Comparison of ENCODE assay signal across 15 cellular contexts in the genomic region with DNA sequence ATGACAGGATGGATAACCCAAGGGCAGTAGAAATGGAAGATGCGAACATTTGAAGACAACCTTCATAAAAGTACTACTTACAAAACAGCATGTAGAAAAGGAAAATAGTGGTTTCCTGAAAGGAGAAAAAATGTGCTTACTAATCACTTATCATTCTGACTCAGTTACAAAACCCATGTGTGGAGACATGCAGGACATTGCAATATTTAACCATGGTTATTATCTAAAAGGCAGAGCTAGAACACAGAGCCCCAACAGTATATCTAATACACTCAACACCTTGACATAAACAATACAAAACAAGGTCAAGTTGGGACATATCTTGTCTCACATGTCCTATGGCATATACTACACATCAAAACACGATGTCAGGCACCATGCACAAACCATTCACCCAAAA. TPM values are rescaled to one million over a fixed set of nuclear protein-coding genes. Genes with fewer than 3 reads are reported as not detected.
DNase-seq lines count a peak whose midpoint lies in the region; ATAC-seq, FAIRE-seq and TF ChIP-seq lines count a peak whose summit lies in the region.
"Had no signal": no experiment of that assay in that cellular context is flagged by ENCODE, and none has a peak within 500 bp of the region (broad histone marks: within the 10 kb centered on the region; RNA-seq: fewer than 3 reads in every experiment).

No MANE protein-coding gene starts in this region.

- peak overlapping the region; percentile 23; the same call in 1 of the 2 replicates for H3K4me2 ChIP-seq in K562 (ENCODE audit: insufficient read depth, low read length)
- H3K4me2 ChIP-seq: BLaER1 had no signal

- CTCF ChIA-PET in K562 (lab: Yijun Ruan, JAX; ENCODE audit: low intra/inter-chr PET ratio), result no interaction called here

- ATAC-seq in K562 (peak; percentile 53), GM19463 (IDR thresholded peaks at IDR 0.05; ENCODE audit: unreplicated experiment) (no peak)

- no peak for TF ChIP-seq POLR2A in K562 (conservative IDR thresholded peaks at IDR 0.05)
- TF ChIP-seq POLR2A in spleen (IDR thresholded peaks at IDR 0.05), result no peak

- POLR2A ChIA-PET in K562 (lab: Yijun Ruan, JAX), result no interaction called here

- H3K4me1 ChIP-seq in K562 (replicated peaks in 1 of 2; ENCODE audit: control insufficient read depth in 2 of 2, insufficient read depth in 2 of 2, low read length in 2 of 2), result peaks cover 3 to 7% of the 10 kb centered on the region in 2 experiments; a peak in 3 of 5 replicates
- H3K4me1 ChIP-seq in spleen, result no peaks in the 10 kb centered on the region
- H3K4me1 ChIP-seq: BLaER1 had no signal

- intact Hi-C loops in K562 (cut with micrococcal nuclease), result no loop called here
- intact Hi-C loops in spleen (cut with DNase I; ENCODE audit: low total_unique reads), result no loop called here

- no peak for TF ChIP-seq RAD21 in K562 (CRISPR knock-in tag; conservative IDR thresholded peaks at IDR 0.05 in 1 of 2, IDR thresholded peaks at IDR 0.05 in 1 of 2)

- peak; percentile 50; the same call in 1 of the 2 replicates for TF ChIP-seq EP300 in K562 (IDR thresholded peaks at IDR 0.05; ENCODE audit: low read length)

- H3K27me3 ChIP-seq in K562 (ENCODE audit: control insufficient read depth in 2 of 2, insufficient read depth in 2 of 2, low read length in 2 of 2), result no peaks in the 10 kb centered on the region
- no peaks in the 10 kb centered on the region for H3K27me3 ChIP-seq in spleen (replicated peaks in 1 of 7)
- H3K27me3 ChIP-seq: BLaER1 had no signal

- no peak for TF ChIP-seq CTCF in K562 (IDR thresholded peaks at IDR 0.05 in 2 of 3, conservative IDR thresholded peaks at IDR 0.05 in 1 of 3; ENCODE audit: insufficient read depth in 2 of 3, low read depth in 1 of 3, low read length in 3 of 3)
- TF ChIP-seq CTCF in spleen (IDR thresholded peaks at IDR 0.05 in 8 of 11, conservative IDR thresholded peaks at IDR 0.05 in 3 of 11), result no peak

- no TSS peak for BruUV-seq in K562 (replicated peaks; lab: Mats Ljungman, UMichigan)

- H3K9me3 ChIP-seq in K562 (replicated peaks; ENCODE audit: control insufficient read depth, insufficient read depth, low read depth, low read length) (no peaks in the 10 kb centered on the region), spleen (no peaks in the 10 kb centered on the region)
- H3K9me3 ChIP-seq: BLaER1 had no signal

- H3K4me3 ChIP-seq in K562 (no peak overlapping the region), spleen (no peak overlapping the region)
- H3K4me3 ChIP-seq: BLaER1 had no signal

- no peaks in the 10 kb centered on the region for H4K20me1 ChIP-seq in K562 (replicated peaks; ENCODE audit: control insufficient read depth, insufficient read depth, low read length)
- H4K20me1 ChIP-seq: BLaER1 had no signal

- H3K79me2 ChIP-seq in K562 (ENCODE audit: control insufficient read depth, insufficient read depth, low read length), result no peaks in the 10 kb centered on the region; the same call in 2 of the 3 replicates

- peaks cover 18% of the 10 kb centered on the region; the same call in 2 of the 3 replicates for H3K36me3 ChIP-seq in K562 (ENCODE audit: control insufficient read depth, insufficient read depth, low read length)
- H3K36me3 ChIP-seq in spleen, result peaks cover 0 to 23% (median 2%) of the 10 kb centered on the region in 6 donors

- DNase-seq in AG20443 (ENCODE audit: low spot score) (peak; percentile 30), M059J (ENCODE audit: low read depth) (peak; percentile 23), K562 (ENCODE audit: extremely low read depth in 1 of 4, low spot score in 3 of 4) (peak in 2 of 4 experiments; percentile 39 to 49), glomerular visceral epithelial cell (ENCODE audit: extremely low spot score) (peak; percentile 6), NOMO-1 treated with dmso at 0.1 percent for 144 hours (lab: John Stamatoyannopoulos, UW; ENCODE audit: unreplicated experiment) (no peak), spleen (no peak), SIG-M5 (lab: John Stamatoyannopoulos, UW) (no peak)
- DNase-seq: glutamatergic neuron; KBM-7; mesendoderm; NCI-H1436 treated with DMSO at 0.1 percent for 48 hours; NCI-H446 treated with DMSO at 0.1 percent for 48 hours; stimulated activated CD4-positive, alpha-beta T cell treated with anti-CD3 and anti-CD28 coated beads, Interleukin-15, amount 100 ng/mL, for 24 hours had no signal

- 0 out of 2 replicates have a peak overlapping the region, but pooled peaks have one; percentile 50 for H2AFZ ChIP-seq in K562 (ENCODE audit: low read depth, low read length)

- H3K27ac ChIP-seq in K562 (ENCODE audit: extremely low read depth, low read depth, low read length) (peak overlapping the region; percentile 46; the same call in 2 of the 3 replicates), spleen (no peak overlapping the region)
- H3K27ac ChIP-seq: BLaER1 had no signal

- peak; percentile 37 for FAIRE-seq in K562 (lab: Jason Lieb, UNC)

- WGBS in K562 (ENCODE audit: insufficient coverage, low coverage, missing lambda C conversion rate), result 34% methylated on average over 2 of the region's 2 CpGs
- 65 to 93% (median 76%) methylated on average over 2 of the region's 2 CpGs for WGBS in spleen, 5 donors

- H3K9me1 ChIP-seq in K562 (ENCODE audit: control insufficient read depth, insufficient read depth, low read length), result no peaks in the 10 kb centered on the region

- no peak overlapping the region for H3K9ac ChIP-seq in K562 (ENCODE audit: insufficient read depth in 1 of 2, low read depth in 2 of 2, low read length in 2 of 2)
- H3K9ac ChIP-seq: BLaER1 had no signal

- in situ Hi-C loops in K562 (cut with MboI), result no loop called here

TF ChIP-seq in K562, 482 proteins besides CTCF, POLR2A, EP300 and RAD21 (continues in another document):
- peak; percentile 19 to 61; a peak in 3 of 4 replicates for TF ChIP-seq TRIM24 (IDR thresholded peaks at IDR 0.05)
- TF ChIP-seq ZNF785 (CRISPR knock-in tag; IDR thresholded peaks at IDR 0.05), result no peak
- no peak for TF ChIP-seq ZNF589 (CRISPR knock-in tag; IDR thresholded peaks at IDR 0.05; ENCODE audit: low read depth)
- peak; percentile 29; the same call in 1 of the 2 replicates for TF ChIP-seq JUND (IDR thresholded peaks at IDR 0.05; ENCODE audit: borderline replicate concordance, low read depth, low read length)
- TF ChIP-seq JUND (tag; IDR thresholded peaks at IDR 0.05; ENCODE audit: borderline replicate concordance, low read depth, low read length), result peak; percentile 28; the same call in 1 of the 3 replicates

RNA-seq across cellular contexts. Expression of a gene that starts 55.9 kb away (rescaled TPM):
- 154 and 184 TPM in 2 replicates for total RNA-seq in M059J (2014; rRNA removed; shearing (Covaris generic))
- 66.1 and 219 TPM in 2 replicates for total RNA-seq in K562 (2011; cell fraction: chromatin; rRNA removed; ENCODE audit: low replicate concordance)
- 36.7 and 55.9 TPM in 2 replicates for total RNA-seq in K562 (2011; cell fraction: nucleolus; rRNA removed)
- 126 and 178 TPM in 2 replicates for total RNA-seq in K562 (2011; cell fraction: nucleoplasm; rRNA removed)
- total RNA-seq in K562 (2014; rRNA removed) (149 and 178 TPM in 2 replicates), K562 (2014; rRNA removed; fragmentation: Illumina TruSeq; extraction: Trizol) (305 and 329 TPM in 2 replicates), K562 (2015; rRNA removed; fragmentation: Illumina TruSeq; extraction: Trizol) (334 and 370 TPM in 2 replicates), K562 (2021) (165 and 167 TPM in 2 replicates), spleen (10 to 100 TPM; 59.5 to 86.5 (median 69.4) TPM)
- polyA plus RNA-seq in K562 (2011; rRNA removed) (108 and 179 TPM in 2 replicates), K562 (2014; fragmentation: Illumina TruSeq; extraction: Trizol) (177 and 187 TPM in 2 replicates), K562 (2014; fragmentation: Nextera tagmentation; extraction: Ambion mirVana) (100 to 1,000 TPM; 349 to 489 TPM), K562 (2014; rRNA removed) (125 and 164 TPM in 2 replicates), spleen (10 to 100 TPM; 14.4 to 40.1 (median 22.3) TPM)
- 22.6 and 76.2 TPM in 2 replicates for polyA plus RNA-seq in K562 (2011; cell fraction: cytosol; rRNA removed)
- 29.0 and 44.4 TPM in 2 replicates for polyA plus RNA-seq in K562 (2011; cell fraction: nucleus; rRNA removed)
- polyA plus RNA-seq in K562 (2012), result 59.0 and 146 TPM in 2 replicates
- 281 and 301 TPM in 2 replicates for polyA minus RNA-seq in K562 (2011; rRNA and poly(A)+ RNA removed)
- 79.5 and 99.4 TPM in 2 replicates for polyA minus RNA-seq in K562 (2011; cell fraction: cytosol; rRNA and poly(A)+ RNA removed)
- 48.2 and 75.5 TPM in 2 replicates for polyA minus RNA-seq in K562 (2011; cell fraction: nucleus; rRNA and poly(A)+ RNA removed)

Comparison
In these comparisons a context has a peak if more than half of its experiments do, and no peak if none do; other contexts are left out.
1. DNase-seq: peak in AG20443 (single experiment), M059J (single experiment) and glomerular visceral epithelial cell (single experiment); none in NOMO-1 treated with dmso at 0.1 percent for 144 hours (single experiment), spleen (single experiment) and SIG-M5 (single experiment).